Comparison of ENCODE assay signal across 12 cellular contexts in the genomic region with DNA sequence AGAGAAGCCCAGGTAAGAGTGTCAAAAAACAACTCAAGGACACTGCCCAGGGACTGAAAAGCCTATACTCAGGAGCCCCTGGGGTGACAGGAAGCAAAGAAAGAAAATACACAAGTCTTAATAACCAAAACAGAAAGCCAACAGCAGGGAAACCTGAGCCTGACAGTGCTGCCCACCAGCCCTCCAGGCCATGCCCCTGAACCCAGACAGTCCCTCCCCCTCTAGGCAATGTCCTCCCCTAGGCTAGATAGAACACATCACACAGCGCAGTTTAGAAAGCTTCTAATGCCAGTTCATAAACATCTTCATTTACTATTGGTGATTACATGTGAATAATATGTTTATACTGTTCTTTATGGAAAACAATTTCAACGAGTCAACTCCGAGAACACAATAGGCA.
A peak's percentile ranks its signal among the peaks of the same experiment; 100 is the strongest.
DNase-seq lines count a peak whose midpoint lies in the region; ATAC-seq and TF ChIP-seq lines count a peak whose summit lies in the region.
"Had no signal": no experiment of that assay in that cellular context is flagged by ENCODE, and none has a peak within 500 bp of the region (broad histone marks: within the 10 kb centered on the region; RNA-seq: fewer than 3 reads in every experiment).

No MANE protein-coding gene starts in this region.

- peak overlapping the region; percentile 68 for H3K27ac ChIP-seq in GM23338 (ENCODE audit: low read depth)
- no peak overlapping the region for H3K27ac ChIP-seq in PC-3 (ENCODE audit: low read length)
- H3K27ac ChIP-seq in gastroesophageal sphincter: peak overlapping the region in 3 of 4 donors; percentile 44 to 93 (median 78)
- H3K27ac ChIP-seq in sigmoid colon: peak overlapping the region; percentile 51 to 95 (median 57)

- WGBS in gastroesophageal sphincter (ENCODE audit: low coverage in 1 of 2), 2 donors: 63 to 64% methylated on average over 3 of the region's 3 CpGs
- WGBS in sigmoid colon, 2 donors: 81 to 83% methylated on average over 3 of the region's 3 CpGs

- peaks cover 50% of the 10 kb centered on the region for H4K20me1 ChIP-seq in GM23338 (replicated peaks; ENCODE audit: insufficient read depth)
- no peaks in the 10 kb centered on the region for H4K20me1 ChIP-seq in PC-3 (ENCODE audit: low read length)

- H3K36me3 ChIP-seq in GM23338 (ENCODE audit: insufficient read depth) (peaks cover 62% of the 10 kb centered on the region), PC-3 (ENCODE audit: low read depth, low read length) (peaks cover 12% of the 10 kb centered on the region; the same call in 1 of the 2 replicates), gastroesophageal sphincter (peaks cover 0 to 75% of the 10 kb centered on the region in 2 donors), sigmoid colon (peaks cover 11 to 75% (median 31%) of the 10 kb centered on the region in 4 donors)

- H3K79me2 ChIP-seq in GM23338 (replicated peaks; ENCODE audit: insufficient read depth): peaks cover 28% of the 10 kb centered on the region
- no peaks in the 10 kb centered on the region for H3K79me2 ChIP-seq in PC-3 (ENCODE audit: low read length)

- DNase-seq in GM23338 (ENCODE audit: low spot score): no peak
- no peak for DNase-seq in PC-3
- DNase-seq in sigmoid colon: no peak
- no peak for DNase-seq in UCSD-AML1 (lab: John Stamatoyannopoulos, UW; ENCODE audit: unreplicated experiment)
- DNase-seq in GM10248 (ENCODE audit: extremely low spot score): no peak
- DNase-seq in NCI-H1436 treated with DMSO at 0.1 percent for 48 hours (lab: John Stamatoyannopoulos, UW): no peak
- DNase-seq: C1 segment of cervical spinal cord, EL, MG63, SK-N-SH had no signal

- H3K4me3 ChIP-seq in GM23338 (no peak overlapping the region), PC-3 (ENCODE audit: low read length) (no peak overlapping the region), gastroesophageal sphincter (no peak overlapping the region), sigmoid colon (no peak overlapping the region)
- H3K4me3 ChIP-seq: MG63 had no signal

- H2AFZ ChIP-seq in GM23338 (no peak overlapping the region), PC-3 (ENCODE audit: low read length) (no peak overlapping the region)

- peaks cover 90% of the 10 kb centered on the region for H3K36me3 Mint-ChIP-seq in GM23338 (ENCODE audit: low read depth)

- no peak overlapping the region; the same call in 2 of the 3 replicates for H3K4me3 Mint-ChIP-seq in GM23338

- no peak for ATAC-seq in GM23338
- no peak for ATAC-seq in PC-3
- no peak for ATAC-seq in gastroesophageal sphincter
- no peak for ATAC-seq in activated CD4-positive, CD25-positive, alpha-beta regulatory T cell treated with anti-CD3 and anti-CD28 coated beads, Interleukin-2, amount 50 U/mL, for 24 hours

- intact Hi-C loops in PC-3 (cut with micrococcal nuclease): no loop called here
- intact Hi-C loops in sigmoid colon (cut with DNase I): no loop called here

- H3K9me3 ChIP-seq in PC-3 (ENCODE audit: low read length) (no peaks in the 10 kb centered on the region), gastroesophageal sphincter (no peaks in the 10 kb centered on the region), sigmoid colon (no peaks in the 10 kb centered on the region)
- H3K9me3 ChIP-seq: MG63, SK-N-SH had no signal

- no peak for TF ChIP-seq POLR2A in gastroesophageal sphincter (IDR thresholded peaks at IDR 0.05)
- TF ChIP-seq POLR2A in sigmoid colon (IDR thresholded peaks at IDR 0.05): no peak

- H3K4me1 ChIP-seq in GM23338 (ENCODE audit: insufficient read depth) (peaks cover 32% of the 10 kb centered on the region), PC-3 (ENCODE audit: insufficient read depth, low read length) (0 out of 2 replicates have a peak, but pooled peaks cover under 1% of the 10 kb centered on the region), gastroesophageal sphincter (peaks cover 5 to 85% (median 33%) of the 10 kb centered on the region in 3 donors), sigmoid colon (peaks cover 0 to 63% (median 50%) of the 10 kb centered on the region in 4 donors)

- TF ChIP-seq CTCF in GM23338 (conservative IDR thresholded peaks at IDR 0.05; ENCODE audit: low read depth in 2 of 2) (no peak), PC-3 (conservative IDR thresholded peaks at IDR 0.05; ENCODE audit: low read depth, low read length) (no peak), gastroesophageal sphincter (IDR thresholded peaks at IDR 0.05) (no peak), sigmoid colon (IDR thresholded peaks at IDR 0.05) (no peak), GM10248 (IDR thresholded peaks at IDR 0.05; ENCODE audit: control extremely low read depth, extremely low read depth, low read depth, missing control alignments) (no peak)

- H3K9me3 Mint-ChIP-seq in GM23338: no peaks in the 10 kb centered on the region

- H3K9ac ChIP-seq in PC-3 (ENCODE audit: low read length): no peak overlapping the region
- H3K9ac ChIP-seq: SK-N-SH had no signal

- peaks cover 72% of the 10 kb centered on the region for H3K4me1 Mint-ChIP-seq in GM23338

- TF ChIP-seq EP300 in gastroesophageal sphincter (IDR thresholded peaks at IDR 0.05) (no peak), sigmoid colon (IDR thresholded peaks at IDR 0.05) (no peak)

- peaks cover 40% of the 10 kb centered on the region for H3K27me3 Mint-ChIP-seq in GM23338 (ENCODE audit: insufficient read depth, low read depth, poor library complexity)

- no peaks in the 10 kb centered on the region for H3K9me2 ChIP-seq in GM23338 (ENCODE audit: insufficient read depth)
- H3K9me2 ChIP-seq in PC-3 (replicated peaks; ENCODE audit: low read length): no peaks in the 10 kb centered on the region
- H3K9me2 ChIP-seq: SK-N-SH had no signal

- H3K27ac Mint-ChIP-seq in GM23338: peak overlapping the region; percentile 77

- CTCF ChIA-PET in PC-3 (lab: Charles Lee) (no interaction called here), GM10248 (lab: Yijun Ruan, JAX) (interaction anchor here (0.9 to 8.5 kb wide), 7 partner anchors 10 to 122 kb away, joined by 3 to 151 read pairs (median 7); no protein-coding TSS in a partner anchor)

- H3K27me3 ChIP-seq in GM23338 (ENCODE audit: insufficient read depth) (no peaks in the 10 kb centered on the region), PC-3 (ENCODE audit: low read length) (no peaks in the 10 kb centered on the region), gastroesophageal sphincter (no peaks in the 10 kb centered on the region), sigmoid colon (no peaks in the 10 kb centered on the region)
- H3K27me3 ChIP-seq: MG63 had no signal

- BruUV-seq in PC-3 (replicated peaks; lab: Mats Ljungman, UMichigan): TSS peak; percentile 54

- H3K4me2 ChIP-seq in GM23338 (no peak overlapping the region), PC-3 (ENCODE audit: low read length) (no peak overlapping the region)
- H3K4me2 ChIP-seq: SK-N-SH had no signal

- H3F3A ChIP-seq in GM23338 (replicated peaks; ENCODE audit: low read depth) (peaks cover 77% of the 10 kb centered on the region), PC-3 (ENCODE audit: low read length, unreplicated experiment) (no peaks in the 10 kb centered on the region)

- POLR2A ChIA-PET in PC-3 (lab: Charles Lee; ENCODE audit: unreplicated experiment): no interaction called here
- POLR2A ChIA-PET in GM10248 (lab: Yijun Ruan, JAX): no interaction called here
